Comparison of ENCODE assay signal across 9 cellular contexts in genomic region chr7:7642081-7642480, GRCh38. TPM values are rescaled to one million over a fixed set of nuclear protein-coding genes. Genes with fewer than 3 reads are reported as not detected.
DNase-seq lines count a peak whose midpoint lies in the region; ATAC-seq and TF ChIP-seq lines count a peak whose summit lies in the region.
"Had no signal": no experiment of that assay in that cellular context is flagged by ENCODE, and none has a peak within 500 bp of the region (broad histone marks: within the 10 kb centered on the region; RNA-seq: fewer than 3 reads in every experiment).

No MANE protein-coding gene starts in this region.

- intact Hi-C loops in PC-9 (cut with micrococcal nuclease; ENCODE audit: unreplicated experiment) = no loop called here

- peak overlapping the region; percentile 83 for H3K4me3 ChIP-seq in PC-9
- H3K4me3 ChIP-seq in epithelial cell of esophagus (ENCODE audit: low read length) = peak overlapping the region; percentile 95
- peak overlapping the region in 2 of 3 donors; percentile 12 to 85 for H3K4me3 ChIP-seq in skeletal muscle tissue (ENCODE audit: low read length in 3 of 3)

- H3K27ac Mint-ChIP-seq in T-helper 1 cell treated with Interleukin-12 subunit alpha and Interleukin-12 subunit beta and Interleukin-4 antibody, amounts not matched to agents 30 μg/mL and 1 μg/mL, for 36 hours = peak overlapping the region; percentile 99

- H3K36me3 Mint-ChIP-seq in T-helper 1 cell treated with Interleukin-12 subunit alpha and Interleukin-12 subunit beta and Interleukin-4 antibody, amounts not matched to agents 30 μg/mL and 1 μg/mL, for 36 hours (ENCODE audit: low read depth) = peaks cover 23% of the 10 kb centered on the region

- no peaks in the 10 kb centered on the region for H3K9me3 Mint-ChIP-seq in T-helper 1 cell treated with Interleukin-12 subunit alpha and Interleukin-12 subunit beta and Interleukin-4 antibody, amounts not matched to agents 30 μg/mL and 1 μg/mL, for 36 hours

- DNase-seq in T-helper 1 cell = no peak
- peak in 1 of 2 experiments; percentile 12 for DNase-seq in PC-9
- DNase-seq in epithelial cell of esophagus (ENCODE audit: low read depth) = no peak
- DNase-seq in pons (ENCODE audit: low spot score) = no peak

- peak overlapping the region; percentile 91 for H2AFZ ChIP-seq in PC-9

- peaks cover 57% of the 10 kb centered on the region for H3K79me2 ChIP-seq in PC-9 (ENCODE audit: low read depth)

- H3F3A ChIP-seq in PC-9 (ENCODE audit: insufficient read depth, low read depth) = peaks cover 4% of the 10 kb centered on the region; the same call in 1 of the 2 replicates

- H3K9me3 ChIP-seq in PC-9 (ENCODE audit: insufficient read depth, low read depth) (no peaks in the 10 kb centered on the region; the same call in 1 of the 2 replicates), skeletal muscle tissue (ENCODE audit: control insufficient read depth in 3 of 3, low read length in 3 of 3) (no peaks in the 10 kb centered on the region)
- H3K9me3 ChIP-seq: SJSA1 had no signal

- H3K4me3 Mint-ChIP-seq in T-helper 1 cell treated with Interleukin-12 subunit alpha and Interleukin-12 subunit beta and Interleukin-4 antibody, amounts not matched to agents 30 μg/mL and 1 μg/mL, for 36 hours = peak overlapping the region; percentile 96

- POLR2A ChIA-PET in PC-9 (lab: Charles Lee; ENCODE audit: unreplicated experiment) = interaction anchor here (0.6 to 0.7 kb wide), 2 partner anchors 77 to 100 kb away, joined by 3 to 4 read pairs; no protein-coding TSS in a partner anchor

- no peaks in the 10 kb centered on the region for H3K9me2 ChIP-seq in PC-9 (ENCODE audit: insufficient read depth)

- H3K27me3 ChIP-seq in PC-9 (ENCODE audit: insufficient read depth, low read depth) = no peaks in the 10 kb centered on the region
- H3K27me3 ChIP-seq in skeletal muscle tissue (ENCODE audit: control insufficient read depth in 3 of 3, insufficient read depth in 3 of 3, low read length in 3 of 3) = no peaks in the 10 kb centered on the region
- H3K27me3 ChIP-seq: SJSA1 had no signal

- H3K27ac ChIP-seq in PC-9 = no peak overlapping the region
- H3K27ac ChIP-seq in skeletal muscle tissue (ENCODE audit: low read depth, low read length) = no peak overlapping the region
- H3K27ac ChIP-seq: SJSA1 had no signal

- H4K20me1 ChIP-seq in PC-9 (ENCODE audit: insufficient read depth) = no peaks in the 10 kb centered on the region

- H3K27me3 Mint-ChIP-seq in T-helper 1 cell treated with Interleukin-12 subunit alpha and Interleukin-12 subunit beta and Interleukin-4 antibody, amounts not matched to agents 30 μg/mL and 1 μg/mL, for 36 hours (ENCODE audit: low read depth) = no peaks in the 10 kb centered on the region

- CTCF ChIA-PET in PC-9 (lab: Charles Lee) = interaction anchor here (0.6 kb wide), 1 partner anchor 21 kb away, joined by 8 read pairs; no protein-coding TSS in a partner anchor

- no TSS peak for BruUV-seq in PC-9 (replicated peaks; lab: Mats Ljungman, UMichigan)

- peaks cover 10% of the 10 kb centered on the region for H3K36me3 ChIP-seq in PC-9 (ENCODE audit: low read depth)
- H3K36me3 ChIP-seq in skeletal muscle tissue (ENCODE audit: control insufficient read depth in 3 of 3, insufficient read depth in 3 of 3, low read length in 3 of 3) = peaks cover 0 to 2% (median 0%) of the 10 kb centered on the region in 3 donors

- TF ChIP-seq CTCF in PC-9 (conservative IDR thresholded peaks at IDR 0.05) (no peak), epithelial cell of esophagus (IDR thresholded peaks at IDR 0.05; ENCODE audit: insufficient read depth, low read depth, low read length, missing control alignments) (no peak)

- no peak for ATAC-seq in GM18861 (IDR thresholded peaks at IDR 0.05; ENCODE audit: unreplicated experiment)
- ATAC-seq in activated CD4-positive, CD25-positive, alpha-beta regulatory T cell treated with anti-CD3 and anti-CD28 coated beads, Interleukin-2, amount 50 U/mL, for 24 hours = no peak

- H3K4me2 ChIP-seq in PC-9 = peak overlapping the region; percentile 90

- H3K4me1 ChIP-seq in PC-9 (replicated peaks; ENCODE audit: insufficient read depth) (peaks cover 27% of the 10 kb centered on the region), skeletal muscle tissue (ENCODE audit: control insufficient read depth in 3 of 3, insufficient read depth in 3 of 3, low read length in 3 of 3) (peaks cover 15 to 24% (median 18%) of the 10 kb centered on the region in 3 donors)

- no peak overlapping the region for H3K9ac ChIP-seq in skeletal muscle tissue (ENCODE audit: low read depth in 1 of 3, low read length in 3 of 3)

- H3K4me1 Mint-ChIP-seq in T-helper 1 cell treated with Interleukin-12 subunit alpha and Interleukin-12 subunit beta and Interleukin-4 antibody, amounts not matched to agents 30 μg/mL and 1 μg/mL, for 36 hours (ENCODE audit: low read depth) = peaks cover 28% of the 10 kb centered on the region

RNA-seq across cellular contexts. Expression of gene UMAD1, which starts 1.5 kb away (rescaled TPM):
- total RNA-seq in PC-9 (2021) (15.5 and 20.5 TPM in 2 replicates), skeletal muscle tissue (5.2 TPM)
